1 cellular context compared by ENCODE assay signal in genomic region chr2:25258814-25259743, GRCh38.
TF ChIP-seq lines count a peak whose summit lies in the region.

No MANE protein-coding gene starts in this region.

TF ChIP-seq in GM23338, 12 proteins besides CTCF, POLR2A, EP300 and RAD21:
- TF ChIP-seq, protein P1, sequence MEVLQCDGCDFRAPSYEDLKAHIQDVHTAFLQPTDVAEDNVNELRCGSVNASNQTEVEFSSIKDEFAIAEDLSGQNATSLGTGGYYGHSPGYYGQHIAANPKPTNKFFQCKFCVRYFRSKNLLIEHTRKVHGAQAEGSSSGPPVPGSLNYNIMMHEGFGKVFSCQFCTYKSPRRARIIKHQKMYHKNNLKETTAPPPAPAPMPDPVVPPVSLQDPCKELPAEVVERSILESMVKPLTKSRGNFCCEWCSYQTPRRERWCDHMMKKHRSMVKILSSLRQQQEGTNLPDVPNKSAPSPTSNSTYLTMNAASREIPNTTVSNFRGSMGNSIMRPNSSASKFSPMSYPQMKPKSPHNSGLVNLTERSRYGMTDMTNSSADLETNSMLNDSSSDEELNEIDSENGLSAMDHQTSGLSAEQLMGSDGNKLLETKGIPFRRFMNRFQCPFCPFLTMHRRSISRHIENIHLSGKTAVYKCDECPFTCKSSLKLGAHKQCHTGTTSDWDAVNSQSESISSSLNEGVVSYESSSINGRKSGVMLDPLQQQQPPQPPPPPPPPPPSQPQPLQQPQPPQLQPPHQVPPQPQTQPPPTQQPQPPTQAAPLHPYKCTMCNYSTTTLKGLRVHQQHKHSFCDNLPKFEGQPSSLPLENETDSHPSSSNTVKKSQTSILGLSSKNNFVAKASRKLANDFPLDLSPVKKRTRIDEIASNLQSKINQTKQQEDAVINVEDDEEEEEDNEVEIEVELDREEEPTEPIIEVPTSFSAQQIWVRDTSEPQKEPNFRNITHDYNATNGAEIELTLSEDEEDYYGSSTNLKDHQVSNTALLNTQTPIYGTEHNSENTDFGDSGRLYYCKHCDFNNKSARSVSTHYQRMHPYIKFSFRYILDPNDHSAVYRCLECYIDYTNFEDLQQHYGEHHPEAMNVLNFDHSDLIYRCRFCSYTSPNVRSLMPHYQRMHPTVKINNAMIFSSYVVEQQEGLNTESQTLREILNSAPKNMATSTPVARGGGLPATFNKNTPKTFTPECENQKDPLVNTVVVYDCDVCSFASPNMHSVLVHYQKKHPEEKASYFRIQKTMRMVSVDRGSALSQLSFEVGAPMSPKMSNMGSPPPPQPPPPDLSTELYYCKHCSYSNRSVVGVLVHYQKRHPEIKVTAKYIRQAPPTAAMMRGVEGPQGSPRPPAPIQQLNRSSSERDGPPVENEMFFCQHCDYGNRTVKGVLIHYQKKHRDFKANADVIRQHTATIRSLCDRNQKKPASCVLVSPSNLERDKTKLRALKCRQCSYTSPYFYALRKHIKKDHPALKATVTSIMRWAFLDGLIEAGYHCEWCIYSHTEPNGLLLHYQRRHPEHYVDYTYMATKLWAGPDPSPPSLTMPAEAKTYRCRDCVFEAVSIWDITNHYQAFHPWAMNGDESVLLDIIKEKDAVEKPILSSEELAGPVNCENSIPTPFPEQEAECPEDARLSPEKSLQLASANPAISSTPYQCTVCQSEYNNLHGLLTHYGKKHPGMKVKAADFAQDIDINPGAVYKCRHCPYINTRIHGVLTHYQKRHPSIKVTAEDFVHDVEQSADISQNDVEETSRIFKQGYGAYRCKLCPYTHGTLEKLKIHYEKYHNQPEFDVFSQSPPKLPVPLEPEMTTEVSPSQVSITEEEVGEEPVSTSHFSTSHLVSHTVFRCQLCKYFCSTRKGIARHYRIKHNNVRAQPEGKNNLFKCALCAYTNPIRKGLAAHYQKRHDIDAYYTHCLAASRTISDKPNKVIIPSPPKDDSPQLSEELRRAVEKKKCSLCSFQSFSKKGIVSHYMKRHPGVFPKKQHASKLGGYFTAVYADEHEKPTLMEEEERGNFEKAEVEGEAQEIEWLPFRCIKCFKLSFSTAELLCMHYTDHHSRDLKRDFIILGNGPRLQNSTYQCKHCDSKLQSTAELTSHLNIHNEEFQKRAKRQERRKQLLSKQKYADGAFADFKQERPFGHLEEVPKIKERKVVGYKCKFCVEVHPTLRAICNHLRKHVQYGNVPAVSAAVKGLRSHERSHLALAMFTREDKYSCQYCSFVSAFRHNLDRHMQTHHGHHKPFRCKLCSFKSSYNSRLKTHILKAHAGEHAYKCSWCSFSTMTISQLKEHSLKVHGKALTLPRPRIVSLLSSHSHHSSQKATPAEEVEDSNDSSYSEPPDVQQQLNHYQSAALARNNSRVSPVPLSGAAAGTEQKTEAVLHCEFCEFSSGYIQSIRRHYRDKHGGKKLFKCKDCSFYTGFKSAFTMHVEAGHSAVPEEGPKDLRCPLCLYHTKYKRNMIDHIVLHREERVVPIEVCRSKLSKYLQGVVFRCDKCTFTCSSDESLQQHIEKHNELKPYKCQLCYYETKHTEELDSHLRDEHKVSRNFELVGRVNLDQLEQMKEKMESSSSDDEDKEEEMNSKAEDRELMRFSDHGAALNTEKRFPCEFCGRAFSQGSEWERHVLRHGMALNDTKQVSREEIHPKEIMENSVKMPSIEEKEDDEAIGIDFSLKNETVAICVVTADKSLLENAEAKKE (CRISPR knock-in tag; IDR thresholded peaks at IDR 0.05): no peak
- TF ChIP-seq EZH2phosphoT487 (IDR thresholded peaks at IDR 0.05; ENCODE audit: unreplicated experiment) (no peak), ZNF114 (CRISPR knock-in tag; IDR thresholded peaks at IDR 0.05) (no peak), STAT1 (IDR thresholded peaks at IDR 0.05; ENCODE audit: unreplicated experiment) (no peak), POLR2AphosphoS5 (IDR thresholded peaks at IDR 0.05; ENCODE audit: low read depth) (no peak), ZNF331 (CRISPR knock-in tag; IDR thresholded peaks at IDR 0.05; ENCODE audit: low read depth) (no peak), NANOG (IDR thresholded peaks at IDR 0.05; ENCODE audit: borderline replicate concordance) (no peak), EZH2 (IDR thresholded peaks at IDR 0.05; ENCODE audit: low read depth, unreplicated experiment) (no peak), JUNB (IDR thresholded peaks at IDR 0.05; ENCODE audit: unreplicated experiment) (no peak), CREB1 (CRISPR knock-in tag; IDR thresholded peaks at IDR 0.05; ENCODE audit: low read depth) (no peak)
- TF ChIP-seq, protein P2, sequence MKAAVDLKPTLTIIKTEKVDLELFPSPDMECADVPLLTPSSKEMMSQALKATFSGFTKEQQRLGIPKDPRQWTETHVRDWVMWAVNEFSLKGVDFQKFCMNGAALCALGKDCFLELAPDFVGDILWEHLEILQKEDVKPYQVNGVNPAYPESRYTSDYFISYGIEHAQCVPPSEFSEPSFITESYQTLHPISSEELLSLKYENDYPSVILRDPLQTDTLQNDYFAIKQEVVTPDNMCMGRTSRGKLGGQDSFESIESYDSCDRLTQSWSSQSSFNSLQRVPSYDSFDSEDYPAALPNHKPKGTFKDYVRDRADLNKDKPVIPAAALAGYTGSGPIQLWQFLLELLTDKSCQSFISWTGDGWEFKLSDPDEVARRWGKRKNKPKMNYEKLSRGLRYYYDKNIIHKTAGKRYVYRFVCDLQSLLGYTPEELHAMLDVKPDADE (IDR thresholded peaks at IDR 0.05): no peak
- TF ChIP-seq, protein P3, sequence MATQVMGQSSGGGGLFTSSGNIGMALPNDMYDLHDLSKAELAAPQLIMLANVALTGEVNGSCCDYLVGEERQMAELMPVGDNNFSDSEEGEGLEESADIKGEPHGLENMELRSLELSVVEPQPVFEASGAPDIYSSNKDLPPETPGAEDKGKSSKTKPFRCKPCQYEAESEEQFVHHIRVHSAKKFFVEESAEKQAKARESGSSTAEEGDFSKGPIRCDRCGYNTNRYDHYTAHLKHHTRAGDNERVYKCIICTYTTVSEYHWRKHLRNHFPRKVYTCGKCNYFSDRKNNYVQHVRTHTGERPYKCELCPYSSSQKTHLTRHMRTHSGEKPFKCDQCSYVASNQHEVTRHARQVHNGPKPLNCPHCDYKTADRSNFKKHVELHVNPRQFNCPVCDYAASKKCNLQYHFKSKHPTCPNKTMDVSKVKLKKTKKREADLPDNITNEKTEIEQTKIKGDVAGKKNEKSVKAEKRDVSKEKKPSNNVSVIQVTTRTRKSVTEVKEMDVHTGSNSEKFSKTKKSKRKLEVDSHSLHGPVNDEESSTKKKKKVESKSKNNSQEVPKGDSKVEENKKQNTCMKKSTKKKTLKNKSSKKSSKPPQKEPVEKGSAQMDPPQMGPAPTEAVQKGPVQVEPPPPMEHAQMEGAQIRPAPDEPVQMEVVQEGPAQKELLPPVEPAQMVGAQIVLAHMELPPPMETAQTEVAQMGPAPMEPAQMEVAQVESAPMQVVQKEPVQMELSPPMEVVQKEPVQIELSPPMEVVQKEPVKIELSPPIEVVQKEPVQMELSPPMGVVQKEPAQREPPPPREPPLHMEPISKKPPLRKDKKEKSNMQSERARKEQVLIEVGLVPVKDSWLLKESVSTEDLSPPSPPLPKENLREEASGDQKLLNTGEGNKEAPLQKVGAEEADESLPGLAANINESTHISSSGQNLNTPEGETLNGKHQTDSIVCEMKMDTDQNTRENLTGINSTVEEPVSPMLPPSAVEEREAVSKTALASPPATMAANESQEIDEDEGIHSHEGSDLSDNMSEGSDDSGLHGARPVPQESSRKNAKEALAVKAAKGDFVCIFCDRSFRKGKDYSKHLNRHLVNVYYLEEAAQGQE (IDR thresholded peaks at IDR 0.05; ENCODE audit: unreplicated experiment): no peak
